In genomic region chr1:242057745-242058115, GRCh38 we compare ENCODE assay signal across 27 cellular contexts. TPM values are rescaled to one million over a fixed set of nuclear protein-coding genes. Genes with fewer than 3 reads are reported as not detected.
DNase-seq lines count a peak whose midpoint lies in the region; ATAC-seq and TF ChIP-seq lines count a peak whose summit lies in the region.
"Had no signal": no experiment of that assay in that cellular context is flagged by ENCODE, and none has a peak within 500 bp of the region (broad histone marks: within the 10 kb centered on the region; RNA-seq: fewer than 3 reads in every experiment).

No MANE protein-coding gene starts in this region.

- no peak overlapping the region for H3K4me3 ChIP-seq in endodermal cell (ENCODE audit: low read length)
- H3K4me3 ChIP-seq: Peyer's patch had no signal

- POLR2A ChIA-PET in activated CD8-positive, alpha-beta T cell treated with anti-CD3 and anti-CD28 coated beads, Interleukin-2, amount 10 ng/mL, durations not matched to agents 7 days and 5 days (lab: Charles Lee): no interaction called here

- H3K9me3 Mint-ChIP-seq in stimulated activated naive CD8-positive, alpha-beta T cell treated with anti-CD3 and anti-CD28 coated beads, Interleukin-15, amount 100 ng/mL, for 72 hours: no peaks in the 10 kb centered on the region
- H3K9me3 Mint-ChIP-seq in endodermal cell: no peaks in the 10 kb centered on the region
- H3K9me3 Mint-ChIP-seq in activated CD8-positive, alpha-beta T cell treated with anti-CD3 and anti-CD28 coated beads, Interleukin-2, amount 10 ng/mL, durations not matched to agents 7 days and 5 days (ENCODE audit: insufficient read depth): no peaks in the 10 kb centered on the region

- no peaks in the 10 kb centered on the region for H3K36me3 ChIP-seq in endodermal cell (ENCODE audit: control insufficient read depth, insufficient read depth, low read length)
- H3K36me3 ChIP-seq: Peyer's patch had no signal

- no peaks in the 10 kb centered on the region for H3K27me3 Mint-ChIP-seq in stimulated activated naive CD8-positive, alpha-beta T cell treated with anti-CD3 and anti-CD28 coated beads, Interleukin-15, amount 100 ng/mL, for 72 hours
- H3K27me3 Mint-ChIP-seq in endodermal cell (ENCODE audit: insufficient read depth): no peaks in the 10 kb centered on the region
- H3K27me3 Mint-ChIP-seq in activated CD8-positive, alpha-beta T cell treated with anti-CD3 and anti-CD28 coated beads, Interleukin-2, amount 10 ng/mL, durations not matched to agents 7 days and 5 days (ENCODE audit: low read depth): no peaks in the 10 kb centered on the region

- no peaks in the 10 kb centered on the region for H3K36me3 Mint-ChIP-seq in endodermal cell (ENCODE audit: low read depth)
- H3K36me3 Mint-ChIP-seq in activated CD8-positive, alpha-beta T cell treated with anti-CD3 and anti-CD28 coated beads, Interleukin-2, amount 10 ng/mL, durations not matched to agents 7 days and 5 days (ENCODE audit: low read depth): no peaks in the 10 kb centered on the region

- TF ChIP-seq CTCF in endodermal cell (conservative IDR thresholded peaks at IDR 0.05): no peak

- no peak overlapping the region for H3K27ac ChIP-seq in endodermal cell (ENCODE audit: low read depth, low read length)
- H3K27ac ChIP-seq: 22Rv1, C4-2B, Peyer's patch had no signal

- DNase-seq in NCI-H2171 treated with DMSO at 0.1 percent for 48 hours (lab: John Stamatoyannopoulos, UW): peak; percentile 45
- DNase-seq in NCI-H2171 (lab: John Stamatoyannopoulos, UW): no peak
- no peak for DNase-seq in stimulated activated naive CD8-positive, alpha-beta T cell treated with anti-CD3 and anti-CD28 coated beads, Interleukin-15, amount 100 ng/mL, for 72 hours
- no peak for DNase-seq in stimulated activated naive CD8-positive, alpha-beta T cell treated with anti-CD3 and anti-CD28 coated beads, Interleukin-15, Interleukin-2, amounts not matched to agents 100 U/mL and 50 U/mL, for 24 hours
- no peak for DNase-seq in endodermal cell
- no peak for DNase-seq in activated CD8-positive, alpha-beta T cell treated with anti-CD3 and anti-CD28 coated beads, Interleukin-2, amount 10 ng/mL, durations not matched to agents 7 days and 5 days
- DNase-seq in HuH-7 (ENCODE audit: low spot score): no peak
- DNase-seq in KG1 (lab: John Stamatoyannopoulos, UW): no peak
- DNase-seq: AML-193; Calu3; CD8-positive, alpha-beta memory T cell; DMS153; IMR-90; MV-4-11; NCI-H1105 treated with DMSO at 0.1 percent for 48 hours; NCI-H1694; NCI-H2081; NCI-H2227 treated with DMSO at 0.1 percent for 48 hours; NCI-H526 treated with DMSO at 0.1 percent for 48 hours; Peyer's patch; SW 1271; T-helper 17 cell had no signal

- no peak overlapping the region for H3K9ac ChIP-seq in endodermal cell (ENCODE audit: extremely low read depth, low read length, poor library complexity, severe bottlenecking)

- WGBS in endodermal cell (ENCODE audit: insufficient coverage in 1 of 2, insufficient read length in 1 of 2), 2 experiments: 45 to 76% methylated on average over 2 to 3 of the region's 3 CpGs

- CTCF ChIA-PET in activated CD8-positive, alpha-beta T cell treated with anti-CD3 and anti-CD28 coated beads, Interleukin-2, amount 10 ng/mL, durations not matched to agents 7 days and 5 days (lab: Charles Lee): no interaction called here

- H3K27me3 ChIP-seq in endodermal cell (ENCODE audit: control insufficient read depth, insufficient read depth, low read length, poor library complexity, severe bottlenecking): no peaks in the 10 kb centered on the region
- H3K27me3 ChIP-seq: Peyer's patch had no signal

- H3K27ac Mint-ChIP-seq in stimulated activated naive CD8-positive, alpha-beta T cell treated with anti-CD3 and anti-CD28 coated beads, Interleukin-15, amount 100 ng/mL, for 72 hours: no peak overlapping the region
- H3K27ac Mint-ChIP-seq in endodermal cell: peak overlapping the region; percentile 52
- no peak overlapping the region for H3K27ac Mint-ChIP-seq in activated CD8-positive, alpha-beta T cell treated with anti-CD3 and anti-CD28 coated beads, Interleukin-2, amount 10 ng/mL, durations not matched to agents 7 days and 5 days
- H3K27ac Mint-ChIP-seq: CD8-positive, alpha-beta memory T cell; T-helper 17 cell had no signal

- H3K4me1 Mint-ChIP-seq in stimulated activated naive CD8-positive, alpha-beta T cell treated with anti-CD3 and anti-CD28 coated beads, Interleukin-15, amount 100 ng/mL, for 72 hours: no peaks in the 10 kb centered on the region
- H3K4me1 Mint-ChIP-seq in endodermal cell: peaks cover 19% of the 10 kb centered on the region
- H3K4me1 Mint-ChIP-seq in activated CD8-positive, alpha-beta T cell treated with anti-CD3 and anti-CD28 coated beads, Interleukin-2, amount 10 ng/mL, durations not matched to agents 7 days and 5 days (ENCODE audit: low read depth): no peaks in the 10 kb centered on the region
- H3K4me1 Mint-ChIP-seq: CD8-positive, alpha-beta memory T cell; T-helper 17 cell had no signal

- peak; percentile 3 for ATAC-seq in stimulated activated naive CD8-positive, alpha-beta T cell treated with anti-CD3 and anti-CD28 coated beads, Interleukin-15, amount 100 ng/mL, for 72 hours
- no peak for ATAC-seq in stimulated activated naive CD8-positive, alpha-beta T cell treated with anti-CD3 and anti-CD28 coated beads, Interleukin-15, Interleukin-2, amounts not matched to agents 100 U/mL and 50 U/mL, for 24 hours
- ATAC-seq in activated CD8-positive, alpha-beta T cell treated with anti-CD3 and anti-CD28 coated beads, Interleukin-2, amount 10 ng/mL, durations not matched to agents 7 days and 5 days: no peak
- ATAC-seq: HCT116, T-helper 17 cell had no signal

- peaks cover 13% of the 10 kb centered on the region for H3K4me1 ChIP-seq in endodermal cell (ENCODE audit: control insufficient read depth, insufficient read depth, low read length)
- H3K4me1 ChIP-seq: Peyer's patch had no signal

- H3K4me3 Mint-ChIP-seq in stimulated activated naive CD8-positive, alpha-beta T cell treated with anti-CD3 and anti-CD28 coated beads, Interleukin-15, amount 100 ng/mL, for 72 hours: no peak overlapping the region
- no peak overlapping the region for H3K4me3 Mint-ChIP-seq in endodermal cell
- H3K4me3 Mint-ChIP-seq in activated CD8-positive, alpha-beta T cell treated with anti-CD3 and anti-CD28 coated beads, Interleukin-2, amount 10 ng/mL, durations not matched to agents 7 days and 5 days: no peak overlapping the region
- H3K4me3 Mint-ChIP-seq: CD8-positive, alpha-beta memory T cell; T-helper 17 cell had no signal

- no peaks in the 10 kb centered on the region for H3K9me3 ChIP-seq in endodermal cell (ENCODE audit: control insufficient read depth, low read length)
- H3K9me3 ChIP-seq: Peyer's patch had no signal

RNA-seq across cellular contexts. Expression of gene MAP1LC3C, which starts 58.8 kb away (rescaled TPM):
- under 1 TPM in 1 of 2 donors, not detected in 1; 0.22 TPM for total RNA-seq in endodermal cell
- 1.7 TPM for polyA plus RNA-seq in endodermal cell (2013, experiment 1 of 2)
- 2.0 TPM for polyA plus RNA-seq in endodermal cell (2013, experiment 2 of 2)
- not detected for total RNA-seq in activated CD8-positive, alpha-beta T cell treated with anti-CD3 and anti-CD28 coated beads, Interleukin-2, amount 10 ng/mL, durations not matched to agents 7 days and 5 days
- total RNA-seq: Calu3; CD8-positive, alpha-beta memory T cell; OCI-LY7; T-helper 17 cell had no signal
- polyA plus RNA-seq: AG04450; CD8-positive, alpha-beta memory T cell; IMR-90 had no signal
